In the genomic region with DNA sequence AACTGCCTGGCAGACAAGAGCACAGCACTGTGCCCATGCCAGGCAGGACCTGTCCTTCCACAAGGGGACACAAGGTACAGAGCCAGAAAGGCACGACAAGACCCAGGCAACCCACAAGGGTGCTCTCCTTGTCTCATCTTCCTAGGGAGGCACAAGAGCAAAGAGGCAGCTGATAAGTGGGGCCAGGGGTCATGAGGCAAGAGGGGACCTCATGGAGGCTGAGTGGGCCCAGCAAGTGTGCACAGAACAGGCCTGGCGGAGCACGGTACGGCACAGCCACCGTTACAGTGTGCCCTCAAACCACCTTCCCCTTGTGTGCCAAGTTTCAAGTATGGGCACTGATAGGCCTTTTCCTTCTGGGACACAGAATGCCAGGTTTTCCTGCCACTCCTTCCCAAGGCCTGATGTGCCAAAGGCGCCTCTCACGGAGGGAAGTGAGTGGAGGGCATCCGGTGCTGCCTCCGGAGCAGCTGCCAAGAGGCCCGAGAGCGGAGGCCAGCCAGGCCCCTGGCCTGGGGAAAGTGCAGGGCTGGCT, we compare ENCODE assay signal across 15 cellular contexts.
DNase-seq lines count a peak whose midpoint lies in the region; ATAC-seq and TF ChIP-seq lines count a peak whose summit lies in the region.
"Had no signal": no experiment of that assay in that cellular context is flagged by ENCODE, and none has a peak within 500 bp of the region (broad histone marks: within the 10 kb centered on the region; RNA-seq: fewer than 3 reads in every experiment).

No MANE protein-coding gene starts in this region.

- H3K9me3 ChIP-seq in A673 (ENCODE audit: low read depth, low read length, poor library complexity, severe bottlenecking) (no peaks in the 10 kb centered on the region), psoas muscle (no peaks in the 10 kb centered on the region)
- H3K9me3 ChIP-seq: thoracic aorta had no signal

- no peaks in the 10 kb centered on the region for H3K27me3 Mint-ChIP-seq in T-cell

- 38 to 48% (median 38%) methylated on average over 11 of the region's 11 CpGs for WGBS in psoas muscle, 3 donors

- H3K4me1 ChIP-seq in A673 (ENCODE audit: insufficient read depth, low read length, poor library complexity, severe bottlenecking) (peaks cover 28% of the 10 kb centered on the region), psoas muscle (peaks cover 72% of the 10 kb centered on the region)

- no peak for ATAC-seq in T-cell (replicated peaks in 1 of 4)
- ATAC-seq in Right ventricle myocardium superior (ENCODE audit: poor library complexity), result peak; percentile 69
- peak; percentile 4 to 25 (median 16) for ATAC-seq in psoas muscle

- H3K27me3 ChIP-seq in A673 (replicated peaks; ENCODE audit: insufficient read depth, low read depth, low read length, poor library complexity), result no peaks in the 10 kb centered on the region
- no peaks in the 10 kb centered on the region for H3K27me3 ChIP-seq in psoas muscle (ENCODE audit: insufficient read depth in 3 of 3, low read length in 2 of 3)

- no peaks in the 10 kb centered on the region for H3K36me3 ChIP-seq in A673 (ENCODE audit: insufficient read depth, low read length, poor library complexity, severe bottlenecking)
- no peaks in the 10 kb centered on the region for H3K36me3 ChIP-seq in psoas muscle (ENCODE audit: insufficient read depth in 1 of 2, low read depth in 1 of 2)
- H3K36me3 ChIP-seq: thoracic aorta had no signal

- H3K4me3 ChIP-seq in A673 (ENCODE audit: low read depth, low read length, poor library complexity, severe bottlenecking), result no peak overlapping the region
- no peak overlapping the region for H3K4me3 ChIP-seq in psoas muscle
- H3K4me3 ChIP-seq: PC-9, thoracic aorta had no signal

- H3K27ac ChIP-seq in A673 (ENCODE audit: low read depth, low read length, poor library complexity, severe bottlenecking), result peak overlapping the region; percentile 59
- peak overlapping the region; percentile 13 for H3K27ac ChIP-seq in psoas muscle
- H3K27ac ChIP-seq: PC-9, thoracic aorta had no signal

- H3K4me3 Mint-ChIP-seq in T-cell, result no peak overlapping the region

- POLR2A ChIA-PET in A673 (lab: Charles Lee; ENCODE audit: low non-redundant PET), result no interaction called here
- POLR2A ChIA-PET in T-cell (lab: Charles Lee), result interaction anchor here in 1 of 2 donors (0.5 kb wide), 1 partner anchor 20 kb away, joined by 5 read pairs; no protein-coding TSS in a partner anchor

- H3K9me3 Mint-ChIP-seq in T-cell, result no peaks in the 10 kb centered on the region
- H3K9me3 Mint-ChIP-seq: activated T-helper 2 cell treated with anti-CD3 and anti-CD28 coated beads, Interferon-gamma antibody, Interleukin-2, Interleukin-4, amounts not matched to agents 10 μg/mL and 5 μg/mL and 100 μg/mL, durations not matched to agents 14 hours and 24 hours and 36 hours had no signal

- no peak for TF ChIP-seq CTCF in A673 (conservative IDR thresholded peaks at IDR 0.05; ENCODE audit: low read depth, low read length)
- TF ChIP-seq CTCF in psoas muscle (IDR thresholded peaks at IDR 0.05), result no peak

- intact Hi-C loops in A673 (cut with micrococcal nuclease; ENCODE audit: unreplicated experiment), result no loop called here
- intact Hi-C loops in Right ventricle myocardium superior (cut with DNase I), result no loop called here
- intact Hi-C loops in psoas muscle (cut with DNase I), result no loop called here

- H3K36me3 Mint-ChIP-seq in T-cell, result peaks cover 15% of the 10 kb centered on the region

- H3K27ac Mint-ChIP-seq in T-cell, result peak overlapping the region; percentile 68 to 77
- H3K27ac Mint-ChIP-seq: activated T-helper 2 cell treated with anti-CD3 and anti-CD28 coated beads, Interferon-gamma antibody, Interleukin-2, Interleukin-4, amounts not matched to agents 10 μg/mL and 5 μg/mL and 100 μg/mL, durations not matched to agents 14 hours and 24 hours and 36 hours had no signal

- CTCF ChIA-PET in A673 (lab: Charles Lee), result no interaction called here
- CTCF ChIA-PET in T-cell (lab: Charles Lee), result interaction anchor here in 1 of 2 donors (1.0 to 1.1 kb wide), 2 partner anchors 21 to 50 kb away, joined by 3 read pairs; no protein-coding TSS in a partner anchor

- peaks cover 66 to 87% (median 73%) of the 10 kb centered on the region in 3 donors for H3K4me1 Mint-ChIP-seq in T-cell

- no TSS peak for BruUV-seq in A673 (replicated peaks; lab: Mats Ljungman, UMichigan)

- DNase-seq in A673 (ENCODE audit: low spot score) (no peak), T-cell (no peak), Right ventricle myocardium superior (no peak), psoas muscle (peak in 1 of 2 donors; percentile 13), glomerular visceral epithelial cell (ENCODE audit: extremely low spot score) (no peak), activated gamma-delta T cell (lab: John Stamatoyannopoulos, UW) (no peak), NCI-H510A treated with DMSO at 0.1 percent for 48 hours (lab: John Stamatoyannopoulos, UW) (no peak), HCEC 1CT (no peak)
- DNase-seq: activated CD4-positive, alpha-beta T cell treated with anti-CD3 and anti-CD28 coated beads for 4 hours; DMS79; kidney glomerular epithelial cell; NCI-H1092; PC-9 had no signal

Comparison
In these comparisons a context has a peak if more than half of its experiments do, and no peak if none do; other contexts are left out.
1. ATAC-seq: peak in Right ventricle myocardium superior (single experiment) and psoas muscle (4 of 4); none in T-cell (0 of 4).